Comparison of ENCODE assay signal across 8 cellular contexts in the genomic region with DNA sequence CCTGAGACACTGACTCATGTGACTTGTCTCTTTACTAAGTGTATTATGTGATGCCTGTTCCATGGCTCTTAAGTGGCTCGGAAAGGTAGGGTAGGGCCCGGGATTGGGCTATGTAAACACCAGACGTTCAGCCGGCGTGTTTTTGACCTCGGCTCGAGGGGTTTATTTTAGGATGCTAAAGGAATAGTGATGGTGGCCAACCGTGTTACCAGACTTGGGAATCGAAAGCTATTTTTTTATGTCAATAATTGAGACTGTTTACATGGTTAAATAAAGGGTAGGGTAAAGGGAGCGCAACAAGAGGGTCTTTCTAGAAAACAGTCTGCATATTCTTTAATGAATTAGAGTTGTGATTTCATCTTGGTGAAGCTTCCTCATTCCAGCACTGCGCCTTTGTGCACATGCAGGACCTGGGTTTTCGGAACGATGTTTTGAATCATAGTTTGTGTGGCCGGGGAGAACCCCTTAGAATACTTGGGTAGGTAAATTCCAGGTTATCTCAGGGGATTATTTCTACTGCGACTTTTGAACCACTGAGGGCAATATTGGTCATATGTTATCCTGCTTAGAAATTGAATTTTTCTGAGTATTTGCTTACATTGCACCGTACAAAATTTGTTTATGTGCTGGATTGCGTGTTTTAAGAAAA. TPM values are rescaled to one million over a fixed set of nuclear protein-coding genes. Genes with fewer than 3 reads are reported as not detected.
A peak's percentile ranks its signal among the peaks of the same experiment; 100 is the strongest.
DNase-seq lines count a peak whose midpoint lies in the region; ATAC-seq and TF ChIP-seq lines count a peak whose summit lies in the region.

No MANE protein-coding gene starts in this region.

- peak; percentile 26 for ATAC-seq in HG02852 (IDR thresholded peaks at IDR 0.05; ENCODE audit: unreplicated experiment)

- H3K36me3 ChIP-seq in neutrophil (no peaks in the 10 kb centered on the region), uterus (no peaks in the 10 kb centered on the region)

- H3K27me3 ChIP-seq in neutrophil (no peaks in the 10 kb centered on the region), uterus (no peaks in the 10 kb centered on the region)

- H3K27ac ChIP-seq in neutrophil (peak overlapping the region; percentile 97), uterus (peak overlapping the region; percentile 95 to 98)

- no peak for TF ChIP-seq POLR2A in uterus (IDR thresholded peaks at IDR 0.05)

- DNase-seq in DMS 273 (lab: John Stamatoyannopoulos, UW; ENCODE audit: unreplicated experiment) (peak; percentile 84), DMS 273 treated with DMSO at 0.1 percent for 48 hours (lab: John Stamatoyannopoulos, UW) (no peak), NCI-H69 (lab: John Stamatoyannopoulos, UW) (peak; percentile 72), activated T-cell treated with anti-CD3 and anti-CD28 coated beads for 4 hours (peak; percentile 27), fibroblast of the aortic adventitia (ENCODE audit: low read depth) (peak; percentile 39), uterus (peak in 1 of 2 donors; percentile 23)

- intact Hi-C loops in uterus (cut with DNase I; ENCODE audit: low total_unique reads): loop anchor here (5.0 kb wide), 1 partner anchor 168 kb away; no protein-coding TSS in a partner anchor

- H3K9me3 ChIP-seq in neutrophil: no peaks in the 10 kb centered on the region
- no peaks in the 10 kb centered on the region for H3K9me3 ChIP-seq in uterus

- H3K4me3 ChIP-seq in fibroblast of the aortic adventitia (ENCODE audit: low read depth, low read length) (peak overlapping the region; percentile 76), neutrophil (ENCODE audit: low read depth in 1 of 2, low read length in 1 of 2) (peak overlapping the region; percentile 89 to 94), uterus (peak overlapping the region; percentile 67 to 88)

- no peak for TF ChIP-seq CTCF in fibroblast of the aortic adventitia (IDR thresholded peaks at IDR 0.05; ENCODE audit: insufficient read depth, low read length)
- no peak for TF ChIP-seq CTCF in neutrophil (IDR thresholded peaks at IDR 0.05)
- TF ChIP-seq CTCF in uterus (IDR thresholded peaks at IDR 0.05): no peak

- peaks cover 16 to 22% of the 10 kb centered on the region in 2 experiments for H3K4me1 ChIP-seq in neutrophil (ENCODE audit: control insufficient read depth in 1 of 2, insufficient read depth in 1 of 2, low read depth in 1 of 2, low read length in 1 of 2)
- H3K4me1 ChIP-seq in uterus: peaks cover 0 to 17% of the 10 kb centered on the region in 2 donors

RNA-seq across cellular contexts. Expression of gene PIK3CA, which starts 1.2 kb away (rescaled TPM):
- total RNA-seq in fibroblast of the aortic adventitia (ENCODE audit: low replicate concordance): 26.6 and 31.8 TPM in 2 replicates
- total RNA-seq in uterus: 10 to 100 TPM; 12.6 to 65.2 (median 36.3) TPM
